In the genomic region with DNA sequence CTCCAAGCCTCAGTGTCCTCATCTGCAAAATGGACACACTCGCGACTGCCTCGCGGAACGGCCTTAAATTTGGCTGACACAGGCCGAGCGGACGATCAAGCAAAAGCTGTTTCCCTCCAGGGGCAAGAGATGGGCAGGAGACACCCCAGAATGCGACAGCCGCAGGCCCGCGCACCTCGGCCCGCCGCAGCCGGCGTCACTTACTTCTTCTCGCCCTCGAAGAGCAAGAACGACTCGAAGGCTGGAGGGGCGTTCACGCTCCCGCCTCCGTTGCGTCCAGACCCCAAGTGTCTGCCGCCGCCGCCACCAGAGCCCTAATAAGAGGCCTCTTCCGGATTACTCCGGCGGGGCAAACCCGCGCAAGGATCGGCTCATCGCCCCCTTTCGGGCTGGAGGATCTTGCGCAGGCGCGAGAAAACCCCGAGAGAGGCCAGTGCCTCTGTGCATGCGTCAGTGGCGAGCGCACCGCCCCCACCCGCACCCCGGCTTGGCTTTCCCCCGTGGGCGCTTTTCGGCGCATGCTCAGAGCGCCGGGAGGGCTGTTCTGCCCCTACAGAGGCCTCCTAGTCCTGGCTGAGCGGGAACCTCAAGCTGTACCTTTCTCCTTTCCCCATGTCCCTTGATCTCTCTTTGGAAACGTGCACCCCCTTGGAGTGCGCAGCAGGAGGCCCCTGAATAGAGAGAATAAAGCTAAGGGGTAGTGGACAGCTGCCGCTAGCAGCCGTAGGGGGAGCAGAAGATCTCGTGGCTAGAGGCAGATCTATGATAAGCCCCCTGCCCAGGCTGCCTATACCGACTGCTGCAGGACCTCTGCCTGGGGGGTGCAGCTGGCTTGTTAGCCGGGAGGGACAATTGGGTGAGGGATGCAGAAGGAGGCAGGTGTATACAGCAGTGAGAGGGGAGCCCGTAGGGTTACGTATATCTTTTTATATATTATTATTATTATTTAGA, we compare ENCODE assay signal across 8 cellular contexts. TPM values are rescaled to one million over a fixed set of nuclear protein-coding genes. Genes with fewer than 3 reads are reported as not detected.
DNase-seq lines count a peak whose midpoint lies in the region; ATAC-seq and TF ChIP-seq lines count a peak whose summit lies in the region.
"Not testable (repeated sequence)": the region's sequence is repeated elsewhere in the genome, so short reads cannot be mapped to it uniquely, and the experiment has no call there.

No MANE protein-coding gene starts in this region.

- H3K27ac ChIP-seq in lung (ENCODE audit: low read depth in 1 of 2, low read length in 1 of 2): peak overlapping the region in 1 of 2 donors; percentile 77

- not testable (repeated sequence) for H3K36me3 ChIP-seq in lung (ENCODE audit: control insufficient read depth in 2 of 2, insufficient read depth in 2 of 2, low read length in 2 of 2)

- H3K27me3 Mint-ChIP-seq in activated CD4-positive, alpha-beta memory T cell treated with anti-CD3 and anti-CD28 coated beads, Interleukin-2, amount 10 ng/mL, durations not matched to agents 7 days and 5 days: not testable (repeated sequence)

- H3K4me3 Mint-ChIP-seq in activated CD4-positive, alpha-beta memory T cell treated with anti-CD3 and anti-CD28 coated beads, Interleukin-2, amount 10 ng/mL, durations not matched to agents 7 days and 5 days: peak overlapping the region; percentile 84

- H3K9me3 ChIP-seq in lung (ENCODE audit: control insufficient read depth in 2 of 2, insufficient read depth in 1 of 2, low read length in 1 of 2): not testable (repeated sequence)

- not testable (repeated sequence) for H3K27me3 ChIP-seq in lung (ENCODE audit: control insufficient read depth, insufficient read depth)

- H3K4me1 Mint-ChIP-seq in activated CD4-positive, alpha-beta memory T cell treated with anti-CD3 and anti-CD28 coated beads, Interleukin-2, amount 10 ng/mL, durations not matched to agents 7 days and 5 days: peaks cover 21% of the 10 kb centered on the region

- peak overlapping the region; percentile 89 for H3K4me3 ChIP-seq in lung

- H3K27ac Mint-ChIP-seq in activated CD4-positive, alpha-beta memory T cell treated with anti-CD3 and anti-CD28 coated beads, Interleukin-2, amount 10 ng/mL, durations not matched to agents 7 days and 5 days: peak overlapping the region; percentile 81

- H3K9me3 Mint-ChIP-seq in activated CD4-positive, alpha-beta memory T cell treated with anti-CD3 and anti-CD28 coated beads, Interleukin-2, amount 10 ng/mL, durations not matched to agents 7 days and 5 days: not testable (repeated sequence)

- ATAC-seq in GM19463 (IDR thresholded peaks at IDR 0.05; ENCODE audit: unreplicated experiment): peak; percentile 91
- ATAC-seq in lung (ENCODE audit: insufficient read depth, low FRiP score): peak; percentile 97

- 3 to 4% methylated on average over 58 to 62 of the region's 63 CpGs for WGBS in lung, 2 donors

- TF ChIP-seq CTCF in lung (IDR thresholded peaks at IDR 0.05; ENCODE audit: control extremely low read depth, extremely low read depth): peak; percentile 24

- POLR2A ChIA-PET in activated CD4-positive, alpha-beta memory T cell treated with anti-CD3 and anti-CD28 coated beads, Interleukin-2, amount 10 ng/mL, durations not matched to agents 7 days and 5 days (lab: Charles Lee): interaction anchor here (1.0 to 1.6 kb wide), 4 partner anchors 25 to 49 kb away, joined by 3 to 6 read pairs (median 4); a partner anchor contains a TSS

- CTCF ChIA-PET in activated CD4-positive, alpha-beta memory T cell treated with anti-CD3 and anti-CD28 coated beads, Interleukin-2, amount 10 ng/mL, durations not matched to agents 7 days and 5 days (lab: Charles Lee): interaction anchor here (0.5 to 1.3 kb wide), 7 partner anchors 22 to 281 kb away, joined by 3 to 5 read pairs (median 3); a partner anchor contains a TSS

- H3K4me1 ChIP-seq in lung (ENCODE audit: control insufficient read depth in 2 of 2, insufficient read depth in 2 of 2, low read length in 2 of 2): not testable (repeated sequence)

- DNase-seq in COLO668 (lab: John Stamatoyannopoulos, UW; ENCODE audit: unreplicated experiment) (peak; percentile 99), HK-2 (ENCODE audit: unreplicated experiment) (peak; percentile 98), NCI-H82 (lab: John Stamatoyannopoulos, UW) (peak; percentile 98), ecto neural progenitor cell (ENCODE audit: low spot score) (peak; percentile 98), lung (ENCODE audit: low spot score) (peak; percentile 98)
- peak; percentile 99 for DNase-seq in activated CD4-positive, alpha-beta memory T cell treated with anti-CD3 and anti-CD28 coated beads, Interleukin-2, amount 10 ng/mL, durations not matched to agents 7 days and 5 days
- peak; percentile 98 to 99 (median 98) for DNase-seq in stimulated activated CD4-positive, alpha-beta T cell treated with anti-CD3 and anti-CD28 coated beads, TNF-alpha, amount 100 ng/mL, for 1 hour (ENCODE audit: low read depth in 3 of 3, low spot score in 1 of 3)

- H3K36me3 Mint-ChIP-seq in activated CD4-positive, alpha-beta memory T cell treated with anti-CD3 and anti-CD28 coated beads, Interleukin-2, amount 10 ng/mL, durations not matched to agents 7 days and 5 days (ENCODE audit: low read depth): not testable (repeated sequence)

RNA-seq across cellular contexts. Expression of a gene that starts 21.4 kb away (rescaled TPM):
- not detected for total RNA-seq in activated CD4-positive, alpha-beta memory T cell treated with anti-CD3 and anti-CD28 coated beads, Interleukin-2, amount 10 ng/mL, durations not matched to agents 7 days and 5 days
- under 1 TPM in 1 of 2 donors, not detected in 1; 0.09 TPM for total RNA-seq in lung
- polyA plus RNA-seq in lung: not detected

RNA-seq across cellular contexts. Expression of a gene that starts 25.4 kb away (rescaled TPM):
- total RNA-seq in activated CD4-positive, alpha-beta memory T cell treated with anti-CD3 and anti-CD28 coated beads, Interleukin-2, amount 10 ng/mL, durations not matched to agents 7 days and 5 days: 100 to 1,000 TPM; 175 to 176 TPM
- 100 to 1,000 TPM in 1 of 2 donors, 10 to 100 TPM in 1; 65.9 to 144 TPM for total RNA-seq in lung
- polyA plus RNA-seq in lung: 100 to 1,000 TPM in 1 of 2 donors, 10 to 100 TPM in 1; 89.3 to 209 TPM

RNA-seq across cellular contexts. Expression of a gene that starts 46.2 kb away (rescaled TPM):
- total RNA-seq in activated CD4-positive, alpha-beta memory T cell treated with anti-CD3 and anti-CD28 coated beads, Interleukin-2, amount 10 ng/mL, durations not matched to agents 7 days and 5 days: under 1 TPM in 1 of 2 experiments, not detected in 1; 0.43 TPM
- under 1 TPM in 1 of 2 donors, not detected in 1; 0.85 TPM for total RNA-seq in lung
- under 1 TPM; 0.63 to 0.83 TPM for polyA plus RNA-seq in lung
